Comparison of ENCODE assay signal across 17 cellular contexts in the genomic region with DNA sequence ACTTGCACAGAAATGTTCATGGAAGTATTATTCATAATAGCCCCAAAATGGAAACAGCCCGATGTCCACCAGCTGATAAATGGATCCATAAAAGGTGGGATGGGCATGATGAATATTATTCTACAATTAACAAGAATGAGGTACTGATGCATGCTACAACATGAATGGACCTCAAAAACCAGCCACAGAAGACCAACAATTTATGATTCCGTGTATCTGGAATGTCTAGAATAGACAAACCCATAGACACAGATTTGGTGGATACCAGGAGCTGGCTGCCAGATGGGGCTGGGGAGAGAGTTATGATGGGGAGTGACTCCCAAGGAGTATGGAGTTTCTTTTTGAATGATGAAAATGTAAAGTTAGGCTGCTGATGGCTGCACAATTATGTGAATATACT. TPM values are rescaled to one million over a fixed set of nuclear protein-coding genes. Genes with fewer than 3 reads are reported as not detected.
DNase-seq lines count a peak whose midpoint lies in the region; ATAC-seq and TF ChIP-seq lines count a peak whose summit lies in the region.
"Had no signal": no experiment of that assay in that cellular context is flagged by ENCODE, and none has a peak within 500 bp of the region (broad histone marks: within the 10 kb centered on the region; RNA-seq: fewer than 3 reads in every experiment).

No MANE protein-coding gene starts in this region.

- H3K9me3 ChIP-seq in muscle layer of colon (ENCODE audit: low read length): no peaks in the 10 kb centered on the region
- H3K9me3 ChIP-seq: BLaER1 treated with 17β-estradiol and CSF1 and Interleukin-3, amounts not matched to agents 10 nM and 100 nM; Peyer's patch had no signal

- H3K27me3 ChIP-seq in muscle layer of colon (ENCODE audit: control insufficient read depth in 1 of 2, insufficient read depth in 2 of 2, low read length in 2 of 2): no peaks in the 10 kb centered on the region
- H3K27me3 ChIP-seq: BLaER1 treated with 17β-estradiol and CSF1 and Interleukin-3, amounts not matched to agents 10 nM and 100 nM; Peyer's patch had no signal

- POLR2A ChIA-PET in AG04449 (lab: Yijun Ruan, JAX): interaction anchor here (0.6 to 3.2 kb wide), 5 partner anchors 20 to 213 kb away, joined by 3 to 32 read pairs (median 4); partner anchors contain the start of gene CAVIN1

- ATAC-seq in GM21367 (IDR thresholded peaks at IDR 0.05; ENCODE audit: unreplicated experiment) (no peak), GM21737 (IDR thresholded peaks at IDR 0.05; ENCODE audit: unreplicated experiment) (no peak), left lobe of liver (no peak)

- H3K9ac ChIP-seq in muscle layer of colon (ENCODE audit: low read length): no peak overlapping the region
- H3K9ac ChIP-seq: BLaER1 treated with 17β-estradiol and CSF1 and Interleukin-3, amounts not matched to agents 10 nM and 100 nM had no signal

- TF ChIP-seq CTCF in AG04449 (IDR thresholded peaks at IDR 0.05; ENCODE audit: insufficient read depth, low read length, missing control alignments) (no peak), coronary artery (IDR thresholded peaks at IDR 0.05) (no peak)

- H3K4me3 ChIP-seq in AG04449 (ENCODE audit: low read depth, low read length) (no peak overlapping the region), coronary artery (no peak overlapping the region), muscle layer of colon (ENCODE audit: low read depth in 1 of 2, low read length in 2 of 2) (no peak overlapping the region)
- H3K4me3 ChIP-seq: BLaER1 treated with 17β-estradiol and CSF1 and Interleukin-3, amounts not matched to agents 10 nM and 100 nM; lung; Peyer's patch had no signal

- CTCF ChIA-PET in AG04449 (lab: Yijun Ruan, JAX): interaction anchor here (0.9 to 12.1 kb wide), 4 partner anchors 11 to 303 kb away, joined by 4 to 170 read pairs (median 11); partner anchors contain the start of gene NAGLU

- DNase-seq in AG04449 (ENCODE audit: low read depth, low spot score) (peak; percentile 72), HCEC 1CT (peak; percentile 52), coronary artery (ENCODE audit: low spot score) (no peak), left lobe of liver (ENCODE audit: low spot score) (no peak), GM19240 (ENCODE audit: insufficient read length, low spot score) (no peak)
- DNase-seq: activated CD4-positive, alpha-beta T cell treated with anti-CD3 and anti-CD28 coated beads, Interleukin-2, amount 50 U/mL, for 1 hour; DMS79; effector memory CD4-positive, alpha-beta T cell; NCI-H187 treated with DMSO at 0.1 percent for 48 hours; NCI-H524 treated with DMSO at 0.1 percent for 48 hours; Peyer's patch; substantia nigra had no signal

- peak overlapping the region; percentile 93 to 98 for H3K27ac ChIP-seq in coronary artery
- H3K27ac ChIP-seq in muscle layer of colon (ENCODE audit: low read depth, low read length): peak overlapping the region; percentile 29
- H3K27ac ChIP-seq: BLaER1 treated with 17β-estradiol and CSF1 and Interleukin-3, amounts not matched to agents 10 nM and 100 nM had no signal

- H3K4me1 ChIP-seq in muscle layer of colon (ENCODE audit: insufficient read depth, low read length): peaks cover 43% of the 10 kb centered on the region

- no peaks in the 10 kb centered on the region for H3K36me3 ChIP-seq in muscle layer of colon (ENCODE audit: insufficient read depth, low read length)

RNA-seq across cellular contexts. Expression of gene NAGLU, which starts 10.8 kb away (rescaled TPM):
- 44.4 TPM for total RNA-seq in left lobe of liver

RNA-seq across cellular contexts. Expression of gene HSD17B1, which starts 27.5 kb away (rescaled TPM):
- total RNA-seq in left lobe of liver: 1.3 TPM

RNA-seq across cellular contexts. Expression of gene COASY, which starts 36.7 kb away (rescaled TPM):
- 78.8 TPM for total RNA-seq in left lobe of liver

RNA-seq across cellular contexts. Expression of gene MLX, which starts 41.7 kb away (rescaled TPM):
- total RNA-seq in left lobe of liver: 38.7 TPM

RNA-seq across cellular contexts. Expression of gene PSMC3IP, which starts 52.3 kb away (rescaled TPM):
- 0.65 TPM for total RNA-seq in left lobe of liver

Comparison
In these comparisons a context has a peak if more than half of its experiments do, and no peak if none do; other contexts are left out.
1. DNase-seq: peak in AG04449 (single experiment) and HCEC 1CT (single experiment); none in coronary artery (single experiment), left lobe of liver (single experiment) and GM19240 (single experiment).